ENCODE assay signal across 1 cellular context in the genomic region with DNA sequence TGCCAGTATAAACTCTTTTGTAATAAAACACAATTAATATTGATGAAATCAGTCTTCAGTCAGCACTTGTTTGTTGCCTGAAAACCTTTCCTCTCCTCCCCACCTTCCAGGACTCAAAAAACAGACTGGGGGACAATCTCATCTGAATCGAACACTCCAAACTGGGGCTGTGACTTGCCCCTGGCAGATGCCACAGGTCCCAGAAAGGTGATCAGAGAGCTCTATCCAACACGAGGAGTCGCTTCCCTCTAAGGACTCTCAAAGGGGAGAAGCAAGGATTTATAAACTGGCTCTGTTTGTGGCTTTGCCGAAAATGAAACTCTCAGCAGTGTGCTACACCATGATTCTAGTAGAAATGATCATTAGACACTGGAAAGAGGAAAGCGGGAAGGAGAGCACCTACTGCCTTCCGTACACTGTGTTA.
TF ChIP-seq lines count a peak whose summit lies in the region.

No MANE protein-coding gene starts in this region.

TF ChIP-seq in HCT116, 20 proteins besides CTCF, POLR2A, EP300 and RAD21 (continued from another document):
- TF ChIP-seq, protein P1, sequence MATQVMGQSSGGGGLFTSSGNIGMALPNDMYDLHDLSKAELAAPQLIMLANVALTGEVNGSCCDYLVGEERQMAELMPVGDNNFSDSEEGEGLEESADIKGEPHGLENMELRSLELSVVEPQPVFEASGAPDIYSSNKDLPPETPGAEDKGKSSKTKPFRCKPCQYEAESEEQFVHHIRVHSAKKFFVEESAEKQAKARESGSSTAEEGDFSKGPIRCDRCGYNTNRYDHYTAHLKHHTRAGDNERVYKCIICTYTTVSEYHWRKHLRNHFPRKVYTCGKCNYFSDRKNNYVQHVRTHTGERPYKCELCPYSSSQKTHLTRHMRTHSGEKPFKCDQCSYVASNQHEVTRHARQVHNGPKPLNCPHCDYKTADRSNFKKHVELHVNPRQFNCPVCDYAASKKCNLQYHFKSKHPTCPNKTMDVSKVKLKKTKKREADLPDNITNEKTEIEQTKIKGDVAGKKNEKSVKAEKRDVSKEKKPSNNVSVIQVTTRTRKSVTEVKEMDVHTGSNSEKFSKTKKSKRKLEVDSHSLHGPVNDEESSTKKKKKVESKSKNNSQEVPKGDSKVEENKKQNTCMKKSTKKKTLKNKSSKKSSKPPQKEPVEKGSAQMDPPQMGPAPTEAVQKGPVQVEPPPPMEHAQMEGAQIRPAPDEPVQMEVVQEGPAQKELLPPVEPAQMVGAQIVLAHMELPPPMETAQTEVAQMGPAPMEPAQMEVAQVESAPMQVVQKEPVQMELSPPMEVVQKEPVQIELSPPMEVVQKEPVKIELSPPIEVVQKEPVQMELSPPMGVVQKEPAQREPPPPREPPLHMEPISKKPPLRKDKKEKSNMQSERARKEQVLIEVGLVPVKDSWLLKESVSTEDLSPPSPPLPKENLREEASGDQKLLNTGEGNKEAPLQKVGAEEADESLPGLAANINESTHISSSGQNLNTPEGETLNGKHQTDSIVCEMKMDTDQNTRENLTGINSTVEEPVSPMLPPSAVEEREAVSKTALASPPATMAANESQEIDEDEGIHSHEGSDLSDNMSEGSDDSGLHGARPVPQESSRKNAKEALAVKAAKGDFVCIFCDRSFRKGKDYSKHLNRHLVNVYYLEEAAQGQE (IDR thresholded peaks at IDR 0.05; ENCODE audit: low read depth): no peak
- TF ChIP-seq YY1 (IDR thresholded peaks at IDR 0.05; ENCODE audit: extremely low read depth, insufficient replicate concordance, low read depth, low read length) (peak; percentile 3), SP1 (IDR thresholded peaks at IDR 0.05; ENCODE audit: low read depth) (no peak), TCF7L2 (IDR thresholded peaks at IDR 0.05; ENCODE audit: borderline replicate concordance, extremely low read depth, insufficient read depth, insufficient read length) (no peak), POLR2AphosphoS5 (IDR thresholded peaks at IDR 0.05; ENCODE audit: low read depth, low read length) (0 out of 2 replicates have a peak, but pooled peaks have one; percentile 14), FOSL1 (IDR thresholded peaks at IDR 0.05; ENCODE audit: low read depth) (no peak)
